15 cellular contexts compared by ENCODE assay signal in genomic region chr22:34281738-34282137, GRCh38.
DNase-seq lines count a peak whose midpoint lies in the region; ATAC-seq and TF ChIP-seq lines count a peak whose summit lies in the region.
"Had no signal": no experiment of that assay in that cellular context is flagged by ENCODE, and none has a peak within 500 bp of the region (broad histone marks: within the 10 kb centered on the region; RNA-seq: fewer than 3 reads in every experiment).

No MANE protein-coding gene starts in this region.

- DNase-seq in right cardiac atrium: peak in 2 of 3 donors; percentile 14 to 40
- no peak for DNase-seq in Right ventricle myocardium inferior (ENCODE audit: missing footprints)
- DNase-seq in omental fat pad (ENCODE audit: low spot score): no peak
- DNase-seq: C1 segment of cervical spinal cord; Caco-2; CD4-positive, CD25-positive, alpha-beta regulatory T cell; CD8-positive, alpha-beta T cell; DMS153; DND-41; GM23248; H7; HCEC 1CT had no signal

- no peak for TF ChIP-seq CTCF in VCaP (conservative IDR thresholded peaks at IDR 0.05)
- no peak for TF ChIP-seq CTCF in omental fat pad (IDR thresholded peaks at IDR 0.05)

- H3K4me3 ChIP-seq in right cardiac atrium (ENCODE audit: low read length): no peak overlapping the region
- H3K4me3 ChIP-seq: GM23248 had no signal

- H3K9me3 ChIP-seq in right cardiac atrium (ENCODE audit: control insufficient read depth, low read length): no peaks in the 10 kb centered on the region
- H3K9me3 ChIP-seq: Caco-2 had no signal

- no peaks in the 10 kb centered on the region for H3K4me1 ChIP-seq in right cardiac atrium (ENCODE audit: control insufficient read depth, insufficient read depth, low read length)
- H3K4me1 ChIP-seq: Caco-2 had no signal

- ATAC-seq in right cardiac atrium (peak; percentile 24 to 73), Right ventricle myocardium inferior (no peak), omental fat pad (ENCODE audit: low FRiP score) (peak; percentile 39), GM18519 (IDR thresholded peaks at IDR 0.05; ENCODE audit: low FRiP score, unreplicated experiment) (no peak), GM18907 (IDR thresholded peaks at IDR 0.05; ENCODE audit: unreplicated experiment) (no peak)
- ATAC-seq: CD8-positive, alpha-beta T cell had no signal

- no peaks in the 10 kb centered on the region for H3K27me3 ChIP-seq in right cardiac atrium (ENCODE audit: control insufficient read depth, insufficient read depth)

- H3K27ac ChIP-seq in right cardiac atrium (ENCODE audit: low read length): no peak overlapping the region
- H3K27ac ChIP-seq in VCaP: peak overlapping the region; percentile 71
- H3K27ac ChIP-seq: GM23248 had no signal

- WGBS in right cardiac atrium: 35% methylated on average over 3 of the region's 3 CpGs

- intact Hi-C loops in right cardiac atrium (cut with DNase I): no loop called here
- intact Hi-C loops in Right ventricle myocardium inferior (cut with DNase I): no loop called here

Comparison
In these comparisons a context has a peak if more than half of its experiments do, and no peak if none do; other contexts are left out.
1. ATAC-seq: peak in right cardiac atrium (2 of 2) and omental fat pad (single experiment); none in Right ventricle myocardium inferior (single experiment), GM18519 (single experiment) and GM18907 (single experiment).
2. DNase-seq: peak in right cardiac atrium (2 of 3); none in Right ventricle myocardium inferior (single experiment) and omental fat pad (single experiment).